In genomic region chr16:50640391-50640790, GRCh38 we compare ENCODE assay signal across 25 cellular contexts. TPM values are rescaled to one million over a fixed set of nuclear protein-coding genes. Genes with fewer than 3 reads are reported as not detected.
"Had no signal": no experiment of that assay in that cellular context is flagged by ENCODE, and none has a peak within 500 bp of the region (broad histone marks: within the 10 kb centered on the region; RNA-seq: fewer than 3 reads in every experiment).

No MANE protein-coding gene starts in this region.

- H3K9me3 ChIP-seq: ascending aorta, esophagus muscularis mucosa, suprapubic skin, vagina had no signal

- H3K27ac ChIP-seq: ascending aorta, coronary artery, esophagus muscularis mucosa, suprapubic skin, vagina had no signal

- ATAC-seq: activated CD8-positive, alpha-beta memory T cell treated with anti-CD3 and anti-CD28 coated beads, Interleukin-2, amount 10 ng/mL, durations not matched to agents 7 days and 5 days; left colon; natural killer cell treated with Interleukin-12 subunit alpha and Interleukin-12 subunit beta and Interleukin-15 and Interleukin-18, amount 100 ng/mL, for 72 hours; T-cell; WTC11 had no signal

- H3K36me3 Mint-ChIP-seq: activated CD4-positive, alpha-beta memory T cell treated with anti-CD3 and anti-CD28 coated beads for 36 hours; activated CD8-positive, alpha-beta memory T cell treated with anti-CD3 and anti-CD28 coated beads, Interleukin-2, amount 10 ng/mL, durations not matched to agents 7 days and 5 days; natural killer cell treated with Interleukin-12 subunit alpha and Interleukin-12 subunit beta and Interleukin-15 and Interleukin-18, amount 100 ng/mL, for 72 hours; T-cell; WTC11 had no signal

- H3K9me3 Mint-ChIP-seq: activated CD4-positive, alpha-beta memory T cell treated with anti-CD3 and anti-CD28 coated beads for 36 hours; central memory CD8-positive, alpha-beta T cell; mesothelial cell of epicardium; natural killer cell treated with Interleukin-12 subunit alpha and Interleukin-12 subunit beta and Interleukin-15 and Interleukin-18, amount 100 ng/mL, for 72 hours; stimulated activated naive CD8-positive, alpha-beta T cell treated with anti-CD3 and anti-CD28 coated beads, Interleukin-15, Interleukin-2, amounts not matched to agents 100 ng/mL and 50 ng/mL, for 24 hours; T-cell; WTC11 had no signal

- H3K27me3 Mint-ChIP-seq: activated CD4-positive, alpha-beta memory T cell treated with anti-CD3 and anti-CD28 coated beads for 36 hours; activated CD8-positive, alpha-beta memory T cell treated with anti-CD3 and anti-CD28 coated beads, Interleukin-2, amount 10 ng/mL, durations not matched to agents 7 days and 5 days; stimulated activated naive CD8-positive, alpha-beta T cell treated with anti-CD3 and anti-CD28 coated beads, Interleukin-15, Interleukin-2, amounts not matched to agents 100 ng/mL and 50 ng/mL, for 24 hours; T-cell had no signal

- H3K27me3 ChIP-seq: ascending aorta, esophagus muscularis mucosa, suprapubic skin, vagina had no signal

- DNase-seq: activated CD4-positive, alpha-beta memory T cell treated with anti-CD3 and anti-CD28 coated beads for 36 hours; activated CD4-positive, alpha-beta T cell treated with anti-CD3 and anti-CD28 coated beads for 4 hours; activated CD8-positive, alpha-beta memory T cell treated with anti-CD3 and anti-CD28 coated beads, Interleukin-2, amount 10 ng/mL, durations not matched to agents 7 days and 5 days; activated effector memory CD4-positive, alpha-beta T cell treated with anti-CD3 and anti-CD28 coated beads, Interleukin-2, amount 50 U/mL, for 16 hours; activated naive CD4-positive, alpha-beta T cell treated with anti-CD3 and anti-CD28 coated beads, Interleukin-2, amount 50 U/mL, for 16 hours; activated T-cell treated with anti-CD3 and anti-CD28 coated beads, Interleukin-2, amount 50 U/mL, for 1 hour; left colon; small intestine; stimulated activated CD4-positive, alpha-beta T cell treated with anti-CD3 and anti-CD28 coated beads, Interleukin-15, amount 100 ng/mL, for 24 hours; stimulated activated CD4-positive, alpha-beta T cell treated with anti-CD3 and anti-CD28 coated beads, Interleukin-2, amount 100 ng/mL, for 48 hours; T-cell; trophoblast cell had no signal

- H3K4me3 ChIP-seq: ascending aorta, coronary artery, esophagus muscularis mucosa, lung, suprapubic skin, vagina had no signal

- H3K4me3 Mint-ChIP-seq: activated CD4-positive, alpha-beta memory T cell treated with anti-CD3 and anti-CD28 coated beads for 36 hours; activated CD8-positive, alpha-beta memory T cell treated with anti-CD3 and anti-CD28 coated beads, Interleukin-2, amount 10 ng/mL, durations not matched to agents 7 days and 5 days; central memory CD8-positive, alpha-beta T cell; mesothelial cell of epicardium; natural killer cell treated with Interleukin-12 subunit alpha and Interleukin-12 subunit beta and Interleukin-15 and Interleukin-18, amount 100 ng/mL, for 72 hours; stimulated activated naive CD8-positive, alpha-beta T cell treated with anti-CD3 and anti-CD28 coated beads, Interleukin-15, Interleukin-2, amounts not matched to agents 100 ng/mL and 50 ng/mL, for 24 hours; T-cell; WTC11 had no signal

- H3K36me3 ChIP-seq: suprapubic skin, vagina had no signal

- H3K4me1 ChIP-seq: ascending aorta, suprapubic skin, vagina had no signal

- H3K4me1 Mint-ChIP-seq: central memory CD8-positive, alpha-beta T cell had no signal

RNA-seq across cellular contexts. Expression of gene SNX20, which starts 40.7 kb away (rescaled TPM):
- total RNA-seq: fibroblast of villous mesenchyme, glomerular endothelial cell, mesothelial cell of epicardium, WTC11 had no signal

RNA-seq across cellular contexts. Expression of gene NOD2, which starts 53.0 kb away (rescaled TPM):
- total RNA-seq: fibroblast of villous mesenchyme had no signal
